Comparison of ENCODE assay signal across 1 cellular context in the genomic region with DNA sequence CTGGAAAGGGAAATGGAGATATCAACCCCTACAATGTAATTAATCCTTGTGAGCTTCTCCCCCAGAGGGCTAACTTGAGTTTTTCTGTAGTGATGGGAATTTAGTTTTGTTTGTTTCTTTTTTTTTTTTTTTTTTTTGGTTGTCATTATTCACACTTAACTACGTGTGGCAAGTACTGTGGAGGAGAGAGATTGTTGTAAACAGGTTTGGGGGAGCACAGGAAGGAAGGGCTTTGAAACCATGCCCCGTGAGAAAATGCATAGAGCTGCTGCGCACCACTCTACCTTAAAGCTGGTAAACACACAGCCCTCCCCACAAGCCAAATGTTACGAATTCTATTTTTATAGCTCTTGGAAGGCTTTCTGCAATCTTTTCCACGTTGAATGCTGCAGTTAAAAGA.
TF ChIP-seq lines count a peak whose summit lies in the region.

No MANE protein-coding gene starts in this region.

TF ChIP-seq in GM23338, 12 proteins besides CTCF, POLR2A, EP300 and RAD21 (continued from another document):
- TF ChIP-seq, protein P1, sequence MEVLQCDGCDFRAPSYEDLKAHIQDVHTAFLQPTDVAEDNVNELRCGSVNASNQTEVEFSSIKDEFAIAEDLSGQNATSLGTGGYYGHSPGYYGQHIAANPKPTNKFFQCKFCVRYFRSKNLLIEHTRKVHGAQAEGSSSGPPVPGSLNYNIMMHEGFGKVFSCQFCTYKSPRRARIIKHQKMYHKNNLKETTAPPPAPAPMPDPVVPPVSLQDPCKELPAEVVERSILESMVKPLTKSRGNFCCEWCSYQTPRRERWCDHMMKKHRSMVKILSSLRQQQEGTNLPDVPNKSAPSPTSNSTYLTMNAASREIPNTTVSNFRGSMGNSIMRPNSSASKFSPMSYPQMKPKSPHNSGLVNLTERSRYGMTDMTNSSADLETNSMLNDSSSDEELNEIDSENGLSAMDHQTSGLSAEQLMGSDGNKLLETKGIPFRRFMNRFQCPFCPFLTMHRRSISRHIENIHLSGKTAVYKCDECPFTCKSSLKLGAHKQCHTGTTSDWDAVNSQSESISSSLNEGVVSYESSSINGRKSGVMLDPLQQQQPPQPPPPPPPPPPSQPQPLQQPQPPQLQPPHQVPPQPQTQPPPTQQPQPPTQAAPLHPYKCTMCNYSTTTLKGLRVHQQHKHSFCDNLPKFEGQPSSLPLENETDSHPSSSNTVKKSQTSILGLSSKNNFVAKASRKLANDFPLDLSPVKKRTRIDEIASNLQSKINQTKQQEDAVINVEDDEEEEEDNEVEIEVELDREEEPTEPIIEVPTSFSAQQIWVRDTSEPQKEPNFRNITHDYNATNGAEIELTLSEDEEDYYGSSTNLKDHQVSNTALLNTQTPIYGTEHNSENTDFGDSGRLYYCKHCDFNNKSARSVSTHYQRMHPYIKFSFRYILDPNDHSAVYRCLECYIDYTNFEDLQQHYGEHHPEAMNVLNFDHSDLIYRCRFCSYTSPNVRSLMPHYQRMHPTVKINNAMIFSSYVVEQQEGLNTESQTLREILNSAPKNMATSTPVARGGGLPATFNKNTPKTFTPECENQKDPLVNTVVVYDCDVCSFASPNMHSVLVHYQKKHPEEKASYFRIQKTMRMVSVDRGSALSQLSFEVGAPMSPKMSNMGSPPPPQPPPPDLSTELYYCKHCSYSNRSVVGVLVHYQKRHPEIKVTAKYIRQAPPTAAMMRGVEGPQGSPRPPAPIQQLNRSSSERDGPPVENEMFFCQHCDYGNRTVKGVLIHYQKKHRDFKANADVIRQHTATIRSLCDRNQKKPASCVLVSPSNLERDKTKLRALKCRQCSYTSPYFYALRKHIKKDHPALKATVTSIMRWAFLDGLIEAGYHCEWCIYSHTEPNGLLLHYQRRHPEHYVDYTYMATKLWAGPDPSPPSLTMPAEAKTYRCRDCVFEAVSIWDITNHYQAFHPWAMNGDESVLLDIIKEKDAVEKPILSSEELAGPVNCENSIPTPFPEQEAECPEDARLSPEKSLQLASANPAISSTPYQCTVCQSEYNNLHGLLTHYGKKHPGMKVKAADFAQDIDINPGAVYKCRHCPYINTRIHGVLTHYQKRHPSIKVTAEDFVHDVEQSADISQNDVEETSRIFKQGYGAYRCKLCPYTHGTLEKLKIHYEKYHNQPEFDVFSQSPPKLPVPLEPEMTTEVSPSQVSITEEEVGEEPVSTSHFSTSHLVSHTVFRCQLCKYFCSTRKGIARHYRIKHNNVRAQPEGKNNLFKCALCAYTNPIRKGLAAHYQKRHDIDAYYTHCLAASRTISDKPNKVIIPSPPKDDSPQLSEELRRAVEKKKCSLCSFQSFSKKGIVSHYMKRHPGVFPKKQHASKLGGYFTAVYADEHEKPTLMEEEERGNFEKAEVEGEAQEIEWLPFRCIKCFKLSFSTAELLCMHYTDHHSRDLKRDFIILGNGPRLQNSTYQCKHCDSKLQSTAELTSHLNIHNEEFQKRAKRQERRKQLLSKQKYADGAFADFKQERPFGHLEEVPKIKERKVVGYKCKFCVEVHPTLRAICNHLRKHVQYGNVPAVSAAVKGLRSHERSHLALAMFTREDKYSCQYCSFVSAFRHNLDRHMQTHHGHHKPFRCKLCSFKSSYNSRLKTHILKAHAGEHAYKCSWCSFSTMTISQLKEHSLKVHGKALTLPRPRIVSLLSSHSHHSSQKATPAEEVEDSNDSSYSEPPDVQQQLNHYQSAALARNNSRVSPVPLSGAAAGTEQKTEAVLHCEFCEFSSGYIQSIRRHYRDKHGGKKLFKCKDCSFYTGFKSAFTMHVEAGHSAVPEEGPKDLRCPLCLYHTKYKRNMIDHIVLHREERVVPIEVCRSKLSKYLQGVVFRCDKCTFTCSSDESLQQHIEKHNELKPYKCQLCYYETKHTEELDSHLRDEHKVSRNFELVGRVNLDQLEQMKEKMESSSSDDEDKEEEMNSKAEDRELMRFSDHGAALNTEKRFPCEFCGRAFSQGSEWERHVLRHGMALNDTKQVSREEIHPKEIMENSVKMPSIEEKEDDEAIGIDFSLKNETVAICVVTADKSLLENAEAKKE (CRISPR knock-in tag; IDR thresholded peaks at IDR 0.05): no peak
- TF ChIP-seq CREB1 (CRISPR knock-in tag; IDR thresholded peaks at IDR 0.05; ENCODE audit: low read depth) (no peak), STAT1 (IDR thresholded peaks at IDR 0.05; ENCODE audit: unreplicated experiment) (no peak), ZNF331 (CRISPR knock-in tag; IDR thresholded peaks at IDR 0.05; ENCODE audit: low read depth) (no peak), JUNB (IDR thresholded peaks at IDR 0.05; ENCODE audit: unreplicated experiment) (no peak), EZH2phosphoT487 (IDR thresholded peaks at IDR 0.05; ENCODE audit: unreplicated experiment) (no peak), NANOG (IDR thresholded peaks at IDR 0.05; ENCODE audit: borderline replicate concordance) (no peak), POLR2AphosphoS5 (IDR thresholded peaks at IDR 0.05; ENCODE audit: low read depth) (no peak)
- TF ChIP-seq, protein P2, sequence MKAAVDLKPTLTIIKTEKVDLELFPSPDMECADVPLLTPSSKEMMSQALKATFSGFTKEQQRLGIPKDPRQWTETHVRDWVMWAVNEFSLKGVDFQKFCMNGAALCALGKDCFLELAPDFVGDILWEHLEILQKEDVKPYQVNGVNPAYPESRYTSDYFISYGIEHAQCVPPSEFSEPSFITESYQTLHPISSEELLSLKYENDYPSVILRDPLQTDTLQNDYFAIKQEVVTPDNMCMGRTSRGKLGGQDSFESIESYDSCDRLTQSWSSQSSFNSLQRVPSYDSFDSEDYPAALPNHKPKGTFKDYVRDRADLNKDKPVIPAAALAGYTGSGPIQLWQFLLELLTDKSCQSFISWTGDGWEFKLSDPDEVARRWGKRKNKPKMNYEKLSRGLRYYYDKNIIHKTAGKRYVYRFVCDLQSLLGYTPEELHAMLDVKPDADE (IDR thresholded peaks at IDR 0.05): no peak
